Comparison of ENCODE assay signal across 15 cellular contexts in the genomic region with DNA sequence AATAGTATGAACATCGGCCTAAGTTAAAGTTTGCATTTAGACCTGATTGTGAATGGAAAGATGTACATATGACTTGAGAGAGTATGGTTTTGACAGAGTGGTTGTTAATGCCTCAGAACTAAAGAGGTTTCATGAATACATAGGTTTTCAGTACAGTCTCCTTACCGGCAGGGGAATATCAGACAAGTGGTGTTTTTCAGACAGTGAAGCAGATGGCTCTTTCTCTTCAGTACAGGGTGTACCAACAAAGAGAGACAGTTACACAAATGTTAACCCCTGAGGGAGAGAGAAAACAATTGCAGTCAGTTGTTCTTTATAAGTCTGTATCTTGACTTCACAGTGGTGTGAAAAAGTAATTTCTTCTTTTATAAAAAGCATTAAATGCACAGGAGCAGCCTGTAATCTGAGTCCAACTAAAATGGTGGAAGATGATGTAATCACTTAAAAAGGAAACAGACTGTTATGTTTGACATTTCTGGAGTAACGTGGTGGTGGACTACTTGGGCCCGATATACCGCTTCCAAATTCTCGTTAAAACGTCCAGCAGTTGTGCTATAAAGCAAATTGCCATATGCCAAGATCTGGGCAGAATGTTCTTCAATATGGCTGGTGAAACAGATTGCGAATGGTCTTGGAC.
DNase-seq lines count a peak whose midpoint lies in the region; ATAC-seq and TF ChIP-seq lines count a peak whose summit lies in the region.
"Had no signal": no experiment of that assay in that cellular context is flagged by ENCODE, and none has a peak within 500 bp of the region (broad histone marks: within the 10 kb centered on the region; RNA-seq: fewer than 3 reads in every experiment).

No MANE protein-coding gene starts in this region.

- H3K4me1 Mint-ChIP-seq in type B pancreatic cell (ENCODE audit: unreplicated experiment) = peaks cover 4% of the 10 kb centered on the region
- H3K4me1 Mint-ChIP-seq in CD4-positive, alpha-beta T cell (ENCODE audit: low read depth) = peaks cover 16% of the 10 kb centered on the region
- H3K4me1 Mint-ChIP-seq: natural killer cell had no signal

- no peaks in the 10 kb centered on the region for H3K4me1 ChIP-seq in body of pancreas

- peaks cover 3% of the 10 kb centered on the region for H3K27me3 Mint-ChIP-seq in type B pancreatic cell
- no peaks in the 10 kb centered on the region for H3K27me3 Mint-ChIP-seq in CD4-positive, alpha-beta T cell
- H3K27me3 Mint-ChIP-seq: activated naive CD4-positive, alpha-beta T cell treated with anti-CD3 and anti-CD28 coated beads, Interleukin-2, amount 10 ng/mL, durations not matched to agents 7 days and 5 days had no signal

- 85% methylated on average over 8 of the region's 8 CpGs for WGBS in body of pancreas, 2 donors

- no peak overlapping the region for H3K4me3 ChIP-seq in fibroblast of villous mesenchyme (ENCODE audit: low read depth, low read length)
- H3K4me3 ChIP-seq in body of pancreas = no peak overlapping the region

- POLR2A ChIA-PET in CD4-positive, alpha-beta T cell (lab: Charles Lee) = no interaction called here

- H3K9me3 ChIP-seq in body of pancreas = no peaks in the 10 kb centered on the region
- no peaks in the 10 kb centered on the region for H3K9me3 ChIP-seq in CD4-positive, alpha-beta T cell (ENCODE audit: control insufficient read depth, low read length)

- no peak overlapping the region for H3K4me3 Mint-ChIP-seq in type B pancreatic cell
- H3K4me3 Mint-ChIP-seq in CD4-positive, alpha-beta T cell = no peak overlapping the region
- H3K4me3 Mint-ChIP-seq: activated naive CD4-positive, alpha-beta T cell treated with anti-CD3 and anti-CD28 coated beads, Interleukin-2, amount 10 ng/mL, durations not matched to agents 7 days and 5 days; CD4-positive, CD25-positive, alpha-beta regulatory T cell; natural killer cell had no signal

- no peak overlapping the region for H3K27ac Mint-ChIP-seq in type B pancreatic cell
- H3K27ac Mint-ChIP-seq in CD4-positive, alpha-beta T cell = no peak overlapping the region
- H3K27ac Mint-ChIP-seq: activated naive CD4-positive, alpha-beta T cell treated with anti-CD3 and anti-CD28 coated beads, Interleukin-2, amount 10 ng/mL, durations not matched to agents 7 days and 5 days; CD4-positive, CD25-positive, alpha-beta regulatory T cell; natural killer cell had no signal

- H3K36me3 ChIP-seq in body of pancreas (replicated peaks in 1 of 2; ENCODE audit: insufficient read depth in 1 of 2, low read depth in 2 of 2) = no peaks in the 10 kb centered on the region

- no peaks in the 10 kb centered on the region for H3K9me3 Mint-ChIP-seq in type B pancreatic cell
- H3K9me3 Mint-ChIP-seq in CD4-positive, alpha-beta T cell = no peaks in the 10 kb centered on the region
- H3K9me3 Mint-ChIP-seq: activated naive CD4-positive, alpha-beta T cell treated with anti-CD3 and anti-CD28 coated beads, Interleukin-2, amount 10 ng/mL, durations not matched to agents 7 days and 5 days; natural killer cell had no signal

- intact Hi-C loops in body of pancreas (cut with DNase I) = no loop called here
- intact Hi-C loops in CD4-positive, alpha-beta T cell (cut with DNase I, micrococcal nuclease) = no loop called here

- no peaks in the 10 kb centered on the region for H3K27me3 ChIP-seq in body of pancreas
- H3K27me3 ChIP-seq in CD4-positive, alpha-beta T cell (ENCODE audit: control insufficient read depth, insufficient read depth, low read length) = no peaks in the 10 kb centered on the region

- no peaks in the 10 kb centered on the region for H3K36me3 Mint-ChIP-seq in type B pancreatic cell
- no peaks in the 10 kb centered on the region for H3K36me3 Mint-ChIP-seq in CD4-positive, alpha-beta T cell (ENCODE audit: low read depth)
- H3K36me3 Mint-ChIP-seq: activated naive CD4-positive, alpha-beta T cell treated with anti-CD3 and anti-CD28 coated beads, Interleukin-2, amount 10 ng/mL, durations not matched to agents 7 days and 5 days; CD4-positive, CD25-positive, alpha-beta regulatory T cell; natural killer cell had no signal

- CTCF ChIA-PET in CD4-positive, alpha-beta T cell (lab: Charles Lee) = interaction anchor here (0.6 kb wide), 1 partner anchor 197 kb away, joined by 3 read pairs; no protein-coding TSS in a partner anchor

- TF ChIP-seq CTCF in fibroblast of villous mesenchyme (IDR thresholded peaks at IDR 0.05; ENCODE audit: insufficient read depth, low read depth, low read length) (peak; percentile 7), type B pancreatic cell (conservative IDR thresholded peaks at IDR 0.05) (peak; percentile 55), body of pancreas (IDR thresholded peaks at IDR 0.05) (no peak), GM10266 (IDR thresholded peaks at IDR 0.05; ENCODE audit: control insufficient read depth, insufficient read depth, low read depth, missing control alignments) (no peak)
- TF ChIP-seq CTCF in CD4-positive, alpha-beta T cell (IDR thresholded peaks at IDR 0.05) = no peak

- H3K27ac ChIP-seq in body of pancreas = no peak overlapping the region
- H3K27ac ChIP-seq in CD4-positive, alpha-beta T cell (ENCODE audit: low read depth, low read length) = no peak overlapping the region

- no peak for TF ChIP-seq POLR2A in body of pancreas (IDR thresholded peaks at IDR 0.05)

- DNase-seq in NCI-H510A treated with DMSO at 0.1 percent for 48 hours (lab: John Stamatoyannopoulos, UW) = peak; percentile 74
- no peak for DNase-seq in NCI-H510A (lab: John Stamatoyannopoulos, UW)
- peak; percentile 91 for DNase-seq in NCI-H345 treated with DMSO at 0.1 percent for 48 hours (lab: John Stamatoyannopoulos, UW; ENCODE audit: unreplicated experiment)
- no peak for DNase-seq in fibroblast of villous mesenchyme (ENCODE audit: low read depth)
- no peak for DNase-seq in type B pancreatic cell (ENCODE audit: extremely low spot score, unreplicated experiment)
- DNase-seq in body of pancreas = no peak
- no peak for DNase-seq in CD4-positive, alpha-beta T cell
- DNase-seq in GM10266 (ENCODE audit: extremely low spot score) = no peak
- DNase-seq: activated CD4-positive, CD25-positive, alpha-beta regulatory T cell; activated naive CD4-positive, alpha-beta T cell treated with anti-CD3 and anti-CD28 coated beads, Interleukin-2, amount 10 ng/mL, durations not matched to agents 7 days and 5 days; CD4-positive, CD25-positive, alpha-beta regulatory T cell; Karpas-422; natural killer cell; NCI-H526; substantia nigra had no signal

- ATAC-seq in body of pancreas = no peak
- no peak for ATAC-seq in CD4-positive, alpha-beta T cell (ENCODE audit: poor library complexity)
- ATAC-seq: natural killer cell had no signal

Comparison
In these comparisons a context has a peak if more than half of its experiments do, and no peak if none do; other contexts are left out.
1. DNase-seq: peak in NCI-H510A treated with DMSO at 0.1 percent for 48 hours (single experiment) and NCI-H345 treated with DMSO at 0.1 percent for 48 hours (single experiment); none in NCI-H510A (single experiment), fibroblast of villous mesenchyme (single experiment), type B pancreatic cell (single experiment), body of pancreas (0 of 4), CD4-positive, alpha-beta T cell (0 of 10) and GM10266 (single experiment).
2. CTCF ChIP-seq: peak in fibroblast of villous mesenchyme (single experiment) and type B pancreatic cell (single experiment); none in body of pancreas (0 of 7), CD4-positive, alpha-beta T cell (single experiment) and GM10266 (single experiment).